8 cellular contexts compared by ENCODE assay signal in the genomic region with DNA sequence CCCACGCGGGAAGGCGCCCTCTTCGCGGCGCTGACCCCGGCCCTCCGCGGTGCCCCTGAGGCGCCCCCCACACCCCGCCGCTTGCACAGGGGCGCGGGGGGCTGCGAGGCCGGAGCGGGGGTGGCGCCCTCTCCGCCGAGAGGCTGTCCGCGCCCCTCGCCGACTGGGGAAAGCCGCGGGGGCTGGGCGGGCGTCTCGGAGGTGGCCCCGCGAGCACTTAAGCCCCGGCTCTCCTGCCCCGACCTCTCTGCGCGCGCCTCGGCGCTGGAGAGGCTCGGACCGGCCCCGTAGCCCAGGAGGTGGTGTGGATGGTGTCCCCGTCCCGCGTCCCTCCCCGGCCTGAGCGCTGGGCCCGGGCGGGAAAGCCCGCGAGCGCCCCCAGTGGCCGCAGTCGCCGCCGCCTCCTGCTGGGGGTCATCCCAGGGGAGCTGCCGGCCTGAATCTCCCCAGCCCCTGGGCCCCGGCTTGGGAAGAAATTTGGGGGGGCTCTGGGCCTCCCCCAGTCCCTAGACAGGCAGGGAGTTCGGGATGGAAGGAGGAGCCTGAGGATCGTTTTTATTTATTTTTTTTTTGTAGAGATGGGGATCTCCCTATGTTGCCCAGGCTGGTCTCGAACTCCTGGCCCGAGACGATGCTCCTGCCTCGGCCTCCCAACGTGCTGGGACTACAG. TPM values are rescaled to one million over a fixed set of nuclear protein-coding genes. Genes with fewer than 3 reads are reported as not detected.
A peak's percentile ranks its signal among the peaks of the same experiment; 100 is the strongest.
DNase-seq lines count a peak whose midpoint lies in the region; ATAC-seq and TF ChIP-seq lines count a peak whose summit lies in the region.

No MANE protein-coding gene starts in this region.

- H3K14ac ChIP-seq in H9 (ENCODE audit: insufficient read depth, low read length), result peak overlapping the region; percentile 52; the same call in 1 of the 2 replicates

- DNase-seq in CD4-positive, alpha-beta T cell, result peak in 9 of 10 experiments; percentile 44 to 80 (median 60)
- DNase-seq in H9, result peak; percentile 79
- peak; percentile 63 for DNase-seq in SK-N-DZ (ENCODE audit: low spot score)
- DNase-seq in activated naive CD8-positive, alpha-beta T cell treated with anti-CD3 and anti-CD28 coated beads, Interleukin-2, amount 10 ng/mL, durations not matched to agents 7 days and 5 days, result peak; percentile 88
- DNase-seq in left cardiac atrium, result peak; percentile 86
- peak; percentile 74 for DNase-seq in prostate gland (ENCODE audit: low spot score)

- no peak overlapping the region for H2AK5ac ChIP-seq in H9 (ENCODE audit: insufficient read length, low read length)

- no peaks in the 10 kb centered on the region for H4K20me1 ChIP-seq in H9 (ENCODE audit: control insufficient read depth, insufficient read depth, insufficient read length)

- no peak for ATAC-seq in CD4-positive, alpha-beta T cell (ENCODE audit: poor library complexity)
- peak; percentile 35 for ATAC-seq in activated naive CD8-positive, alpha-beta T cell treated with anti-CD3 and anti-CD28 coated beads, Interleukin-2, amount 10 ng/mL, durations not matched to agents 7 days and 5 days (ENCODE audit: low read depth)
- ATAC-seq in left cardiac atrium (peak; percentile 52 to 54), HG03025 (IDR thresholded peaks at IDR 0.05; ENCODE audit: low FRiP score, unreplicated experiment) (no peak), HG03139 (IDR thresholded peaks at IDR 0.05; ENCODE audit: unreplicated experiment) (no peak)

- H3K27me3 ChIP-seq in CD4-positive, alpha-beta T cell (ENCODE audit: control insufficient read depth, insufficient read depth, low read length), result peaks cover 80% of the 10 kb centered on the region
- H3K27me3 ChIP-seq in H9 (ENCODE audit: insufficient read depth, low read length) (peaks cover 37% of the 10 kb centered on the region; the same call in 1 of the 2 replicates), prostate gland (replicated peaks; ENCODE audit: insufficient read depth) (no peaks in the 10 kb centered on the region)

- H3K4me2 ChIP-seq in H9 (ENCODE audit: insufficient read depth, insufficient read length, low read length), result peak overlapping the region; percentile 25

- H3K36me3 Mint-ChIP-seq in CD4-positive, alpha-beta T cell (ENCODE audit: low read depth), result peaks cover 4% of the 10 kb centered on the region
- no peaks in the 10 kb centered on the region for H3K36me3 Mint-ChIP-seq in H9 (ENCODE audit: insufficient read depth in 1 of 3, low read depth in 3 of 3)
- no peaks in the 10 kb centered on the region for H3K36me3 Mint-ChIP-seq in activated naive CD8-positive, alpha-beta T cell treated with anti-CD3 and anti-CD28 coated beads, Interleukin-2, amount 10 ng/mL, durations not matched to agents 7 days and 5 days

- no peak overlapping the region for H4K5ac ChIP-seq in H9 (ENCODE audit: insufficient read length, low read depth, low read length)

- WGBS in H9 (ENCODE audit: extremely low coverage, insufficient read length, low lambda C conversion rate), result no CpG with 5 or more reads among the region's 64 CpGs
- WGBS in prostate gland, result 4% methylated on average over 43 of the region's 64 CpGs

- H3K27me3 Mint-ChIP-seq in CD4-positive, alpha-beta T cell, result peaks cover 56% of the 10 kb centered on the region
- H3K27me3 Mint-ChIP-seq in H9 (ENCODE audit: low read depth), result peaks cover 76% of the 10 kb centered on the region
- H3K27me3 Mint-ChIP-seq in activated naive CD8-positive, alpha-beta T cell treated with anti-CD3 and anti-CD28 coated beads, Interleukin-2, amount 10 ng/mL, durations not matched to agents 7 days and 5 days, result peaks cover 18% of the 10 kb centered on the region

- H2AFZ ChIP-seq in H9 (ENCODE audit: low read length), result no peak overlapping the region

- H4K8ac ChIP-seq in H9 (replicated peaks; ENCODE audit: insufficient read length, low read depth, low read length), result no peak overlapping the region

- H3K4ac ChIP-seq in H9 (ENCODE audit: low read depth, low read length), result no peak overlapping the region

- no peak overlapping the region for H3K18ac ChIP-seq in H9 (ENCODE audit: insufficient read length, low read depth, low read length)

- no peaks in the 10 kb centered on the region for H3K9me3 ChIP-seq in CD4-positive, alpha-beta T cell (ENCODE audit: control insufficient read depth, low read length)
- H3K9me3 ChIP-seq in H9 (ENCODE audit: control insufficient read depth, low read depth, low read length), result no peaks in the 10 kb centered on the region
- H3K9me3 ChIP-seq in prostate gland, result no peaks in the 10 kb centered on the region

- H3K79me2 ChIP-seq in H9 (ENCODE audit: insufficient read depth, low read length), result no peaks in the 10 kb centered on the region

- TF ChIP-seq CTCF in CD4-positive, alpha-beta T cell (IDR thresholded peaks at IDR 0.05), result peak; percentile 92
- peak; percentile 96 for TF ChIP-seq CTCF in H9 (conservative IDR thresholded peaks at IDR 0.05)
- peak; percentile 91 to 96 (median 93) for TF ChIP-seq CTCF in prostate gland (IDR thresholded peaks at IDR 0.05)

- H3K36me3 ChIP-seq in prostate gland, result no peaks in the 10 kb centered on the region

- H2BK12ac ChIP-seq in H9 (ENCODE audit: insufficient read length, low read depth, low read length), result no peak overlapping the region

- no peak overlapping the region for H3K23ac ChIP-seq in H9 (ENCODE audit: insufficient read length, low read depth, low read length)

- H3K9ac ChIP-seq in H9 (ENCODE audit: extremely low read depth, insufficient read length, low read length), result no peak overlapping the region

- no peak overlapping the region for H2BK20ac ChIP-seq in H9 (ENCODE audit: low read depth, low read length, poor library complexity, severe bottlenecking)

- no peak overlapping the region for H2BK15ac ChIP-seq in H9 (ENCODE audit: low read depth, low read length)

- H3K4me3 ChIP-seq in prostate gland, result peak overlapping the region; percentile 59 to 71

- peaks cover 20% of the 10 kb centered on the region for H3K23me2 ChIP-seq in H9 (ENCODE audit: insufficient read length, low read depth, low read length, poor library complexity, severe bottlenecking)

- 0 out of 2 replicates have a peak, but pooled peaks cover 1% of the 10 kb centered on the region for H3K4me1 ChIP-seq in H9 (ENCODE audit: insufficient read depth, low read length)
- H3K4me1 ChIP-seq in prostate gland (replicated peaks), result peaks cover 9% of the 10 kb centered on the region

- H3K9me3 Mint-ChIP-seq in CD4-positive, alpha-beta T cell, result no peaks in the 10 kb centered on the region
- no peaks in the 10 kb centered on the region for H3K9me3 Mint-ChIP-seq in H9
- H3K9me3 Mint-ChIP-seq in activated naive CD8-positive, alpha-beta T cell treated with anti-CD3 and anti-CD28 coated beads, Interleukin-2, amount 10 ng/mL, durations not matched to agents 7 days and 5 days, result no peaks in the 10 kb centered on the region

- H2BK120ac ChIP-seq in H9 (ENCODE audit: low read depth, low read length, poor library complexity, severe bottlenecking), result no peak overlapping the region

- H2BK5ac ChIP-seq in H9 (ENCODE audit: insufficient read length, low read length), result no peak overlapping the region

- POLR2A ChIA-PET in CD4-positive, alpha-beta T cell (lab: Charles Lee), result interaction anchor here (1.0 to 2.2 kb wide), 3 partner anchors 11 to 32 kb away, joined by 3 to 11 read pairs (median 4); a partner anchor contains a TSS
- POLR2A ChIA-PET in activated naive CD8-positive, alpha-beta T cell treated with anti-CD3 and anti-CD28 coated beads, Interleukin-2, amount 10 ng/mL, durations not matched to agents 7 days and 5 days (lab: Charles Lee), result interaction anchor here (0.9 to 2.1 kb wide), 7 partner anchors 12 to 61 kb away, joined by 3 to 19 read pairs (median 4); a partner anchor contains a TSS

- H3K27ac Mint-ChIP-seq in CD4-positive, alpha-beta T cell, result peak overlapping the region; percentile 55
- H3K27ac Mint-ChIP-seq in H9, result no peak overlapping the region
- no peak overlapping the region for H3K27ac Mint-ChIP-seq in activated naive CD8-positive, alpha-beta T cell treated with anti-CD3 and anti-CD28 coated beads, Interleukin-2, amount 10 ng/mL, durations not matched to agents 7 days and 5 days

- CTCF ChIA-PET in CD4-positive, alpha-beta T cell (lab: Charles Lee), result interaction anchor here (0.6 to 2.2 kb wide), 13 partner anchors 9 to 206 kb away, joined by 3 to 14 read pairs (median 4); a partner anchor contains a TSS

- H3K79me1 ChIP-seq in H9 (ENCODE audit: insufficient read depth, low read depth, low read length, poor library complexity, severe bottlenecking), result no peaks in the 10 kb centered on the region

- H3K4me1 Mint-ChIP-seq in CD4-positive, alpha-beta T cell (ENCODE audit: low read depth), result peaks cover 17% of the 10 kb centered on the region
- H3K4me1 Mint-ChIP-seq in H9, result peaks cover 13 to 35% of the 10 kb centered on the region in 2 experiments
- H3K4me1 Mint-ChIP-seq in activated naive CD8-positive, alpha-beta T cell treated with anti-CD3 and anti-CD28 coated beads, Interleukin-2, amount 10 ng/mL, durations not matched to agents 7 days and 5 days, result peaks cover 15% of the 10 kb centered on the region

- H3K27ac ChIP-seq in CD4-positive, alpha-beta T cell (ENCODE audit: low read depth, low read length), result no peak overlapping the region
- H3K27ac ChIP-seq in H9 (ENCODE audit: insufficient read length, low read depth, low read length) (no peak overlapping the region), prostate gland (peak overlapping the region; percentile 94 to 95)

- peak; percentile 76 for TF ChIP-seq POLR2A in prostate gland (IDR thresholded peaks at IDR 0.05)

- intact Hi-C loops in CD4-positive, alpha-beta T cell (cut with DNase I, micrococcal nuclease), result no loop called here
- intact Hi-C loops in left cardiac atrium (cut with DNase I) (no loop called here), prostate gland (cut with DNase I) (no loop called here)

- no peak overlapping the region for H3K4me3 Mint-ChIP-seq in CD4-positive, alpha-beta T cell
- peak overlapping the region in 1 of 2 experiments; percentile 84; a peak in 2 of 5 replicates for H3K4me3 Mint-ChIP-seq in H9
- H3K4me3 Mint-ChIP-seq in activated naive CD8-positive, alpha-beta T cell treated with anti-CD3 and anti-CD28 coated beads, Interleukin-2, amount 10 ng/mL, durations not matched to agents 7 days and 5 days, result no peak overlapping the region

- H4K91ac ChIP-seq in H9 (ENCODE audit: insufficient read length, low read depth, low read length), result no peak overlapping the region

- H3T11ph ChIP-seq in H9 (ENCODE audit: low read length), result no peak overlapping the region

- no peak overlapping the region for H3K56ac ChIP-seq in H9 (ENCODE audit: insufficient read length, low read depth, low read length)

RNA-seq across cellular contexts. Expression of a gene that starts 1.9 kb away (rescaled TPM):
- 10 to 100 TPM; 29.0 to 30.9 TPM for total RNA-seq in CD4-positive, alpha-beta T cell
- total RNA-seq in H9 (2021) (3.7 and 4.0 TPM in 2 replicates), left cardiac atrium (10 to 100 TPM; 42.1 to 68.3 TPM), prostate gland (10 to 100 TPM; 45.8 to 82.6 TPM)
- polyA plus RNA-seq in SK-N-DZ (2014; cell fraction: cytosol; rRNA removed), result 127 and 154 TPM in 2 replicates
- 611 and 684 TPM in 2 replicates for polyA plus RNA-seq in SK-N-DZ (2014; cell fraction: nucleus; rRNA removed)
- 1 to 10 TPM in 1 of 2 experiments, under 1 TPM in 1; 0.60 to 1.1 TPM for total RNA-seq in activated naive CD8-positive, alpha-beta T cell treated with anti-CD3 and anti-CD28 coated beads, Interleukin-2, amount 10 ng/mL, durations not matched to agents 7 days and 5 days

RNA-seq across cellular contexts. Expression of a gene that starts 11.5 kb away (rescaled TPM):
- 10 to 100 TPM; 38.0 to 38.9 TPM for total RNA-seq in CD4-positive, alpha-beta T cell
- total RNA-seq in H9 (2021), result 39.7 and 40.8 TPM in 2 replicates
- polyA plus RNA-seq in SK-N-DZ (2014; cell fraction: cytosol; rRNA removed), result 27.4 and 30.6 TPM in 2 replicates
- polyA plus RNA-seq in SK-N-DZ (2014; cell fraction: nucleus; rRNA removed), result 15.3 and 17.6 TPM in 2 replicates
- total RNA-seq in activated naive CD8-positive, alpha-beta T cell treated with anti-CD3 and anti-CD28 coated beads, Interleukin-2, amount 10 ng/mL, durations not matched to agents 7 days and 5 days, result 100 to 1,000 TPM; 425 to 457 TPM
- total RNA-seq in left cardiac atrium, result 10 to 100 TPM; 13.4 to 42.3 TPM
- total RNA-seq in prostate gland, result 10 to 100 TPM; 22.3 to 27.2 TPM

RNA-seq across cellular contexts. Expression of a gene that starts 18.2 kb away (rescaled TPM):
- total RNA-seq in CD4-positive, alpha-beta T cell, result 1 to 10 TPM; 1.5 to 2.0 TPM
- 173 and 175 TPM in 2 replicates for total RNA-seq in H9 (2021)
- polyA plus RNA-seq in SK-N-DZ (2014; cell fraction: cytosol; rRNA removed), result 33.8 and 35.2 TPM in 2 replicates
- polyA plus RNA-seq in SK-N-DZ (2014; cell fraction: nucleus; rRNA removed), result 206 and 207 TPM in 2 replicates
- 10 to 100 TPM; 18.8 to 19.3 TPM for total RNA-seq in activated naive CD8-positive, alpha-beta T cell treated with anti-CD3 and anti-CD28 coated beads, Interleukin-2, amount 10 ng/mL, durations not matched to agents 7 days and 5 days
- total RNA-seq in left cardiac atrium, result 10 to 100 TPM; 14.8 to 25.7 TPM
- 10 to 100 TPM; 87.7 to 92.4 TPM for total RNA-seq in prostate gland

RNA-seq across cellular contexts. Expression of a gene that starts 19.9 kb away (rescaled TPM):
- not detected for total RNA-seq in CD4-positive, alpha-beta T cell
- total RNA-seq in H9 (2021) (not detected in 2 replicates), left cardiac atrium (10 to 100 TPM; 78.9 to 85.5 TPM), prostate gland (1 to 10 TPM in 1 of 2 donors, under 1 TPM in 1; 0.80 to 3.9 TPM)
- polyA plus RNA-seq in SK-N-DZ (2014; cell fraction: cytosol; rRNA removed), result 0.35 TPM in 1 of 2 replicates, not detected in the other
- 0.62 TPM in 1 of 2 replicates, not detected in the other for polyA plus RNA-seq in SK-N-DZ (2014; cell fraction: nucleus; rRNA removed)
- total RNA-seq in activated naive CD8-positive, alpha-beta T cell treated with anti-CD3 and anti-CD28 coated beads, Interleukin-2, amount 10 ng/mL, durations not matched to agents 7 days and 5 days, result not detected

RNA-seq across cellular contexts. Expression of a gene that starts 35.5 kb away (rescaled TPM):
- under 1 TPM; 0.69 to 0.95 TPM for total RNA-seq in CD4-positive, alpha-beta T cell
- total RNA-seq in H9 (2021) (2.0 and 3.0 TPM in 2 replicates), left cardiac atrium (under 1 TPM; 0.38 to 0.50 TPM), prostate gland (1 to 10 TPM; 1.4 to 6.4 TPM)
- 0.06 TPM in 1 of 2 replicates, not detected in the other for polyA plus RNA-seq in SK-N-DZ (2014; cell fraction: cytosol; rRNA removed)
- polyA plus RNA-seq in SK-N-DZ (2014; cell fraction: nucleus; rRNA removed), result 0.08 and 0.60 TPM in 2 replicates
- 1 to 10 TPM; 3.0 to 4.8 TPM for total RNA-seq in activated naive CD8-positive, alpha-beta T cell treated with anti-CD3 and anti-CD28 coated beads, Interleukin-2, amount 10 ng/mL, durations not matched to agents 7 days and 5 days

Comparison
In these comparisons a context has a peak if more than half of its experiments do, and no peak if none do; other contexts are left out.
1. ATAC-seq: peak in activated naive CD8-positive, alpha-beta T cell treated with anti-CD3 and anti-CD28 coated beads, Interleukin-2, amount 10 ng/mL, durations not matched to agents 7 days and 5 days (single experiment) and left cardiac atrium (2 of 2); none in CD4-positive, alpha-beta T cell (single experiment), HG03025 (single experiment) and HG03139 (single experiment).
2. H3K27ac ChIP-seq: peak in prostate gland (2 of 2); none in CD4-positive, alpha-beta T cell (single experiment) and H9 (single experiment).
3. RNA of a gene that starts 11.5 kb away (total RNA-seq): 425 to 457 TPM in activated naive CD8-positive, alpha-beta T cell treated with anti-CD3 and anti-CD28 coated beads, Interleukin-2, amount 10 ng/mL, durations not matched to agents 7 days and 5 days; 13.4 to 42.3 TPM in left cardiac atrium, 39.7 to 40.8 TPM in H9, 38.0 to 38.9 TPM in CD4-positive, alpha-beta T cell and 22.3 to 27.2 TPM in prostate gland; every median in the first group is over 4 times any median in the second.
4. RNA of a gene that starts 18.2 kb away (total RNA-seq): 173 to 175 TPM in H9, 87.7 to 92.4 TPM in prostate gland, 14.8 to 25.7 TPM in left cardiac atrium and 18.8 to 19.3 TPM in activated naive CD8-positive, alpha-beta T cell treated with anti-CD3 and anti-CD28 coated beads, Interleukin-2, amount 10 ng/mL, durations not matched to agents 7 days and 5 days; 1.5 to 2.0 TPM in CD4-positive, alpha-beta T cell; every median in the first group is over 4 times any median in the second.
5. Peak in every context shown above with its lines, with median percentiles within 50 percentile points of each other: DNase-seq and CTCF ChIP-seq.